Comparison of ENCODE assay signal across 8 cellular contexts in the genomic region with DNA sequence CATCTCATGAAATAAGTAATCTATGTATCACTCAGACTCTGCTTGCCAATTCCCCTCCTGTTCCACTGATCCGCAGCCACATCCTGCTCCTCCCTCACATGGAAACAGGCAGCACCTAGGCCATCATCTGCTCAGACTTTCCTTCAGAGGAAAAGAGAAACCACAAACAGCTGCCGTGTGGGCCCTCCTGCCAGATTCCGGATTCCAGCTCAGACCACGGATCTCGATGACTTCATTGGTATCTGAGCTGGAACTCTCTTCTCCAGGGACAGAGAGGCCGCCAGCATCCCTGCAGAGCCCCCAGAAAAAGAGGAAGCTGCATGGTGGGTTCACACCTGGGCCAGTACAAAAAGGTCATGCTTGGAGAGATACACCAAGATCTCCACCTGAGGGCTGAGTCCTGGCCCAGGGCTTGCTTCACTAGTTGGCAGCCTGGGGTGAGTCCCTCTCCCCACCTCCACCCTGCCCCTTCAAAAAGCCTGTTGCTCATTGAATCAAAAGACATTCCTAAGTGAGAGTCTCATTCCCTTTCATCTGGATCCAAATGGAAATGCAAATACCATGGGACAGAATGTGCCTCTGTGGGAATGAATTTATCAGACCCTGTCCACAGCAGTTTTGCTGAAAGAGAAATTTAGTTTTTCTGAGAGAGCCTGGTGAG. TPM values are rescaled to one million over a fixed set of nuclear protein-coding genes. Genes with fewer than 3 reads are reported as not detected.
A peak's percentile ranks its signal among the peaks of the same experiment; 100 is the strongest.
DNase-seq lines count a peak whose midpoint lies in the region; ATAC-seq and TF ChIP-seq lines count a peak whose summit lies in the region.

No MANE protein-coding gene starts in this region.

- DNase-seq in activated naive CD4-positive, alpha-beta T cell treated with anti-CD3 and anti-CD28 coated beads for 36 hours: peak; percentile 53
- DNase-seq in activated naive CD4-positive, alpha-beta T cell treated with anti-CD3 and anti-CD28 coated beads, Interleukin-2, amount 50 U/mL, for 16 hours: no peak
- DNase-seq in Peyer's patch (peak in 2 of 3 donors; percentile 36 to 54), brain microvascular endothelial cell (peak; percentile 92), prostate gland (ENCODE audit: low spot score) (peak; percentile 15), COR-L47 (lab: John Stamatoyannopoulos, UW) (no peak), coronary artery (ENCODE audit: low spot score) (no peak)

- TF ChIP-seq CTCF in Peyer's patch (IDR thresholded peaks at IDR 0.05) (no peak), brain microvascular endothelial cell (IDR thresholded peaks at IDR 0.05; ENCODE audit: low read depth, low read length, missing control alignments) (no peak), prostate gland (IDR thresholded peaks at IDR 0.05) (no peak), coronary artery (IDR thresholded peaks at IDR 0.05) (no peak)

- 19% methylated on average over 6 of the region's 6 CpGs for WGBS in prostate gland

- no peaks in the 10 kb centered on the region for H3K9me3 Mint-ChIP-seq in activated naive CD4-positive, alpha-beta T cell treated with anti-CD3 and anti-CD28 coated beads for 36 hours

- no peaks in the 10 kb centered on the region for H3K27me3 ChIP-seq in Peyer's patch
- no peaks in the 10 kb centered on the region for H3K27me3 ChIP-seq in brain microvascular endothelial cell (replicated peaks)
- no peaks in the 10 kb centered on the region for H3K27me3 ChIP-seq in prostate gland (replicated peaks; ENCODE audit: insufficient read depth)

- H3K4me3 ChIP-seq in Peyer's patch (no peak overlapping the region), brain microvascular endothelial cell (ENCODE audit: low read depth, low read length) (no peak overlapping the region), prostate gland (no peak overlapping the region), coronary artery (no peak overlapping the region)

- no peaks in the 10 kb centered on the region for H3K36me3 ChIP-seq in Peyer's patch
- H3K36me3 ChIP-seq in brain microvascular endothelial cell (replicated peaks): no peaks in the 10 kb centered on the region
- H3K36me3 ChIP-seq in prostate gland: no peaks in the 10 kb centered on the region

- no peak overlapping the region for H3K27ac Mint-ChIP-seq in activated naive CD4-positive, alpha-beta T cell treated with anti-CD3 and anti-CD28 coated beads for 36 hours

- no peaks in the 10 kb centered on the region for H3K9me3 ChIP-seq in Peyer's patch
- no peaks in the 10 kb centered on the region for H3K9me3 ChIP-seq in prostate gland

- H3K36me3 Mint-ChIP-seq in activated naive CD4-positive, alpha-beta T cell treated with anti-CD3 and anti-CD28 coated beads for 36 hours (ENCODE audit: low read depth): no peaks in the 10 kb centered on the region

- intact Hi-C loops in activated naive CD4-positive, alpha-beta T cell treated with anti-CD3 and anti-CD28 coated beads for 36 hours (cut with micrococcal nuclease): no loop called here
- intact Hi-C loops in prostate gland (cut with DNase I): no loop called here

- H3K4me1 ChIP-seq in Peyer's patch (peaks cover 0 to 4% (median 0%) of the 10 kb centered on the region in 4 donors), prostate gland (replicated peaks) (no peaks in the 10 kb centered on the region)

- no peak overlapping the region for H3K4me3 Mint-ChIP-seq in activated naive CD4-positive, alpha-beta T cell treated with anti-CD3 and anti-CD28 coated beads for 36 hours

- H3K27me3 Mint-ChIP-seq in activated naive CD4-positive, alpha-beta T cell treated with anti-CD3 and anti-CD28 coated beads for 36 hours (ENCODE audit: low read depth): peaks cover 4% of the 10 kb centered on the region

- peaks cover 27% of the 10 kb centered on the region for H3K4me1 Mint-ChIP-seq in activated naive CD4-positive, alpha-beta T cell treated with anti-CD3 and anti-CD28 coated beads for 36 hours (ENCODE audit: low read depth)

- TF ChIP-seq POLR2A in Peyer's patch (IDR thresholded peaks at IDR 0.05) (no peak), prostate gland (IDR thresholded peaks at IDR 0.05) (no peak)

- H3K27ac ChIP-seq in Peyer's patch (peak overlapping the region in 2 of 4 donors; percentile 2 to 32), brain microvascular endothelial cell (peak overlapping the region; percentile 81), prostate gland (no peak overlapping the region), coronary artery (no peak overlapping the region)

- no peak for ATAC-seq in HG03432 (IDR thresholded peaks at IDR 0.05; ENCODE audit: unreplicated experiment)

- CTCF ChIA-PET in activated naive CD4-positive, alpha-beta T cell treated with anti-CD3 and anti-CD28 coated beads for 36 hours (lab: Charles Lee): interaction anchor here (1.1 to 1.6 kb wide), 2 partner anchors 9 to 133 kb away, joined by 3 to 8 read pairs; no protein-coding TSS in a partner anchor

- in situ Hi-C loops in brain microvascular endothelial cell (cut with HindIII; ENCODE audit: low pct_ligation_motif_present, low sequenced_read_pairs): no loop called here

RNA-seq across cellular contexts. Expression of a gene that starts 47.2 kb away (rescaled TPM):
- total RNA-seq in activated naive CD4-positive, alpha-beta T cell treated with anti-CD3 and anti-CD28 coated beads for 36 hours: not detected
- total RNA-seq in Peyer's patch: not detected
- total RNA-seq in prostate gland: not detected

RNA-seq across cellular contexts. Expression of a gene that starts 53.6 kb away (rescaled TPM):
- 10 to 100 TPM; 60.3 to 60.5 TPM for total RNA-seq in activated naive CD4-positive, alpha-beta T cell treated with anti-CD3 and anti-CD28 coated beads for 36 hours
- total RNA-seq in Peyer's patch: 10 to 100 TPM in 1 of 4 donors, 1 to 10 TPM in 3; 3.1 to 17.3 (median 6.5) TPM
- 1 to 10 TPM; 1.1 to 1.4 TPM for total RNA-seq in prostate gland

Comparison
In these comparisons a context has a peak if more than half of its experiments do, and no peak if none do; other contexts are left out.
1. DNase-seq: peak in activated naive CD4-positive, alpha-beta T cell treated with anti-CD3 and anti-CD28 coated beads for 36 hours (single experiment), Peyer's patch (2 of 3), brain microvascular endothelial cell (single experiment) and prostate gland (single experiment); none in activated naive CD4-positive, alpha-beta T cell treated with anti-CD3 and anti-CD28 coated beads, Interleukin-2, amount 50 U/mL, for 16 hours (single experiment), COR-L47 (single experiment) and coronary artery (single experiment).